9 cellular contexts compared by ENCODE assay signal in genomic region chr19:50460161-50460765, GRCh38. TPM values are rescaled to one million over a fixed set of nuclear protein-coding genes. Genes with fewer than 3 reads are reported as not detected.
DNase-seq lines count a peak whose midpoint lies in the region; ATAC-seq, FAIRE-seq and TF ChIP-seq lines count a peak whose summit lies in the region.
"Had no signal": no experiment of that assay in that cellular context is flagged by ENCODE, and none has a peak within 500 bp of the region (broad histone marks: within the 10 kb centered on the region; RNA-seq: fewer than 3 reads in every experiment).

No MANE protein-coding gene starts in this region.

- no peaks in the 10 kb centered on the region for H3K9me3 ChIP-seq in kidney (ENCODE audit: control insufficient read depth in 1 of 2, low read length in 2 of 2)
- H3K9me3 ChIP-seq: thoracic aorta had no signal

- no peak overlapping the region for H3K27ac ChIP-seq in kidney (ENCODE audit: low read depth in 2 of 2, low read length in 2 of 2)
- H3K27ac ChIP-seq: thoracic aorta had no signal

- TF ChIP-seq CTCF in GM12864 (IDR thresholded peaks at IDR 0.05; ENCODE audit: low read depth, low read length, missing control alignments) (peak; percentile 51), kidney (IDR thresholded peaks at IDR 0.05; ENCODE audit: borderline replicate concordance, extremely low read depth, insufficient read depth) (no peak)

- H3K9ac ChIP-seq in kidney (ENCODE audit: low read length in 2 of 2) = no peak overlapping the region

- H3K36me3 ChIP-seq in kidney (ENCODE audit: control insufficient read depth in 1 of 2, insufficient read depth in 2 of 2, low read length in 2 of 2) = no peaks in the 10 kb centered on the region
- H3K36me3 ChIP-seq: thoracic aorta had no signal

- ATAC-seq in GM21717 (IDR thresholded peaks at IDR 0.05; ENCODE audit: unreplicated experiment) = peak; percentile 46

- H3K4me3 ChIP-seq in GM12864 (ENCODE audit: low read depth, low read length) (no peak overlapping the region; the same call in 1 of the 2 replicates), kidney (ENCODE audit: low read length in 2 of 2) (no peak overlapping the region)
- H3K4me3 ChIP-seq: thoracic aorta had no signal

- intact Hi-C loops in kidney (cut with DNase I) = loop anchor here (10.0 kb wide), 1 partner anchor 95 kb away; the partner anchor contains the start of gene NAPSA

- H3K4me1 ChIP-seq in kidney (ENCODE audit: control insufficient read depth in 1 of 2, insufficient read depth in 1 of 2, low read depth in 1 of 2, low read length in 2 of 2) = no peaks in the 10 kb centered on the region

- peak; percentile 83 for DNase-seq in GM12864 (ENCODE audit: low read depth)
- peak; percentile 73 for DNase-seq in MV-4-11 (lab: John Stamatoyannopoulos, UW)
- DNase-seq in germinal center (ENCODE audit: low spot score) = peak; percentile 69
- no peak for DNase-seq in cerebellum (ENCODE audit: low spot score)
- DNase-seq in activated effector memory CD4-positive, alpha-beta T cell treated with anti-CD3 and anti-CD28 coated beads, Interleukin-2, amount 50 U/mL, for 16 hours = no peak
- DNase-seq in kidney = no peak
- DNase-seq in NCI-H146 treated with DMSO at 0.1 percent for 48 hours (lab: John Stamatoyannopoulos, UW; ENCODE audit: unreplicated experiment) = no peak

- no peak for FAIRE-seq in kidney (lab: Jason Lieb, UNC)

RNA-seq across cellular contexts. Expression of gene EMC10, which starts 16.0 kb away (rescaled TPM):
- total RNA-seq in cerebellum (42.2 TPM), kidney (184 TPM)
- polyA plus RNA-seq in kidney (ENCODE audit: insufficient read depth, low read depth, low replicate concordance) = 199 TPM

RNA-seq across cellular contexts. Expression of gene GARIN5A, which starts 16.4 kb away (rescaled TPM):
- 2.4 TPM for total RNA-seq in cerebellum
- 2.0 TPM for total RNA-seq in kidney
- polyA plus RNA-seq in kidney (ENCODE audit: insufficient read depth, low read depth, low replicate concordance) = 9.0 TPM

RNA-seq across cellular contexts. Expression of gene MYBPC2, which starts 27.6 kb away (rescaled TPM):
- total RNA-seq in cerebellum (0.18 TPM), kidney (0.98 TPM)
- polyA plus RNA-seq in kidney (ENCODE audit: insufficient read depth, low read depth, low replicate concordance) = not detected

RNA-seq across cellular contexts. Expression of gene SPIB, which starts 41.5 kb away (rescaled TPM):
- total RNA-seq in cerebellum = not detected
- total RNA-seq in kidney = 1.1 TPM
- polyA plus RNA-seq in kidney (ENCODE audit: insufficient read depth, low read depth, low replicate concordance) = not detected
- total RNA-seq: thoracic aorta had no signal

RNA-seq across cellular contexts. Expression of gene JOSD2, which starts 50.7 kb away (rescaled TPM):
- 3.2 TPM for total RNA-seq in cerebellum
- 31.7 TPM for total RNA-seq in kidney
- polyA plus RNA-seq in kidney (ENCODE audit: insufficient read depth, low read depth, low replicate concordance) = 73.7 TPM

Comparison
In these comparisons a context has a peak if more than half of its experiments do, and no peak if none do; other contexts are left out.
1. DNase-seq: peak in GM12864 (single experiment), MV-4-11 (single experiment) and germinal center (single experiment); none in cerebellum (single experiment), activated effector memory CD4-positive, alpha-beta T cell treated with anti-CD3 and anti-CD28 coated beads, Interleukin-2, amount 50 U/mL, for 16 hours (single experiment), kidney (single experiment) and NCI-H146 treated with DMSO at 0.1 percent for 48 hours (single experiment).